Comparison of ENCODE assay signal across 17 cellular contexts in genomic region chr5:179730356-179730755, GRCh38. TPM values are rescaled to one million over a fixed set of nuclear protein-coding genes. Genes with fewer than 3 reads are reported as not detected.
DNase-seq lines count a peak whose midpoint lies in the region; ATAC-seq and TF ChIP-seq lines count a peak whose summit lies in the region.
"Had no signal": no experiment of that assay in that cellular context is flagged by ENCODE, and none has a peak within 500 bp of the region (broad histone marks: within the 10 kb centered on the region; RNA-seq: fewer than 3 reads in every experiment).

No MANE protein-coding gene starts in this region.

- H3K9me1 ChIP-seq in IMR-90 (ENCODE audit: insufficient read depth, low read length): peaks cover 3% of the 10 kb centered on the region; the same call in 1 of the 2 replicates

- H4K5ac ChIP-seq in IMR-90 (ENCODE audit: low read depth, low read length): no peak overlapping the region

- CTCF ChIA-PET in IMR-90 (lab: Yijun Ruan, JAX): interaction anchor here (1.0 kb wide), 1 partner anchor 12 kb away, joined by 3 read pairs; no protein-coding TSS in a partner anchor
- CTCF ChIA-PET in activated CD8-positive, alpha-beta T cell treated with anti-CD3 and anti-CD28 coated beads, Interleukin-2, amount 10 ng/mL, durations not matched to agents 7 days and 5 days (lab: Charles Lee): interaction anchor here (0.8 to 2.9 kb wide), 2 partner anchors 14 to 19 kb away, joined by 4 to 6 read pairs; no protein-coding TSS in a partner anchor

- H2AK9ac ChIP-seq in IMR-90 (replicated peaks; ENCODE audit: low read depth, low read length, poor library complexity): no peak overlapping the region

- TF ChIP-seq CTCF in IMR-90 (conservative IDR thresholded peaks at IDR 0.05; ENCODE audit: low read depth, low read length) (no peak), osteoblast (IDR thresholded peaks at IDR 0.05; ENCODE audit: extremely low read depth, low read depth, low read length) (no peak), upper lobe of left lung (IDR thresholded peaks at IDR 0.05) (no peak)

- H2BK15ac ChIP-seq in IMR-90 (ENCODE audit: low read depth, low read length): no peak overlapping the region

- no peak overlapping the region for H3K4me3 ChIP-seq in IMR-90 (ENCODE audit: insufficient read depth, low read depth, low read length)
- H3K4me3 ChIP-seq in osteoblast (ENCODE audit: insufficient read depth, low read length): no peak overlapping the region
- no peak overlapping the region for H3K4me3 ChIP-seq in upper lobe of left lung
- H3K4me3 ChIP-seq: gastroesophageal sphincter had no signal

- peaks cover 10 to 22% of the 10 kb centered on the region in 2 experiments; a peak in 3 of 4 replicates for H3K79me1 ChIP-seq in IMR-90 (ENCODE audit: low read depth in 1 of 2, low read length in 2 of 2)

- no peak overlapping the region for H2AK5ac ChIP-seq in IMR-90 (ENCODE audit: low read depth, low read length)

- no peak overlapping the region for H2BK120ac ChIP-seq in IMR-90 (ENCODE audit: low read depth, low read length)

- dilution Hi-C loops in IMR-90 (cut with HindIII; ENCODE audit: low sequenced_read_pairs, unreplicated experiment): no loop called here

- H2AFZ ChIP-seq in IMR-90 (replicated peaks; ENCODE audit: low read length, poor library complexity) (no peak overlapping the region), osteoblast (ENCODE audit: low read length) (no peak overlapping the region)

- H3K27ac ChIP-seq in IMR-90 (ENCODE audit: insufficient read depth, low read length) (no peak overlapping the region), osteoblast (ENCODE audit: low read depth, low read length) (peak overlapping the region; percentile 10), upper lobe of left lung (no peak overlapping the region)

- no TSS peak for BruUV-seq in IMR-90 (replicated peaks; lab: Mats Ljungman, UMichigan)

- intact Hi-C loops in IMR-90 (cut with micrococcal nuclease): loop anchor here (5.0 kb wide), 1 partner anchor 33 kb away; the partner anchor contains the start of gene CANX

- peaks cover 29% of the 10 kb centered on the region for H3K79me2 ChIP-seq in osteoblast (ENCODE audit: insufficient read depth, low read length)

- no peaks in the 10 kb centered on the region for H3K27me3 Mint-ChIP-seq in activated T-cell treated with anti-CD3 and anti-CD28 coated beads, Interleukin-2, amount 50 U/mL, for 24 hours
- H3K27me3 Mint-ChIP-seq in activated CD8-positive, alpha-beta T cell treated with anti-CD3 and anti-CD28 coated beads, Interleukin-2, amount 10 ng/mL, durations not matched to agents 7 days and 5 days (ENCODE audit: low read depth): no peaks in the 10 kb centered on the region

- TF ChIP-seq EP300 in upper lobe of left lung (IDR thresholded peaks at IDR 0.05): no peak

- peaks cover 9% of the 10 kb centered on the region for H3K4me1 ChIP-seq in IMR-90 (ENCODE audit: control insufficient read depth, insufficient read depth, low read length)
- H3K4me1 ChIP-seq in osteoblast (ENCODE audit: insufficient read depth, low read length): peaks cover 26% of the 10 kb centered on the region
- H3K4me1 ChIP-seq in upper lobe of left lung: peaks cover 23 to 33% (median 25%) of the 10 kb centered on the region in 4 donors

- H3K56ac ChIP-seq in IMR-90 (ENCODE audit: extremely low read depth, insufficient read depth, low read length): no peak overlapping the region

- H3K18ac ChIP-seq in IMR-90 (ENCODE audit: low read depth, low read length): no peak overlapping the region

- peaks cover 33% of the 10 kb centered on the region for H3K4me1 Mint-ChIP-seq in activated T-cell treated with anti-CD3 and anti-CD28 coated beads, Interleukin-2, amount 50 U/mL, for 24 hours (ENCODE audit: low read depth)
- peaks cover 21% of the 10 kb centered on the region for H3K4me1 Mint-ChIP-seq in activated CD8-positive, alpha-beta T cell treated with anti-CD3 and anti-CD28 coated beads, Interleukin-2, amount 10 ng/mL, durations not matched to agents 7 days and 5 days (ENCODE audit: low read depth)

- H3K27ac Mint-ChIP-seq in activated T-cell treated with anti-CD3 and anti-CD28 coated beads, Interleukin-2, amount 50 U/mL, for 24 hours: peak overlapping the region; percentile 90
- H3K27ac Mint-ChIP-seq in activated CD8-positive, alpha-beta T cell treated with anti-CD3 and anti-CD28 coated beads, Interleukin-2, amount 10 ng/mL, durations not matched to agents 7 days and 5 days: peak overlapping the region; percentile 50

- H2BK5ac ChIP-seq in IMR-90 (ENCODE audit: low read depth, low read length, poor library complexity, severe bottlenecking): no peak overlapping the region

- H3K9me3 ChIP-seq in IMR-90 (ENCODE audit: control insufficient read depth, insufficient read depth, low read length) (no peaks in the 10 kb centered on the region), osteoblast (ENCODE audit: low read depth, low read length) (no peaks in the 10 kb centered on the region), upper lobe of left lung (no peaks in the 10 kb centered on the region)
- H3K9me3 ChIP-seq: gastroesophageal sphincter had no signal

- peaks cover 30% of the 10 kb centered on the region for H3K36me3 ChIP-seq in IMR-90 (ENCODE audit: control insufficient read depth, insufficient read depth, low read length)
- peaks cover 50% of the 10 kb centered on the region for H3K36me3 ChIP-seq in osteoblast (ENCODE audit: insufficient read depth, low read length)
- H3K36me3 ChIP-seq in upper lobe of left lung: peaks cover 25 to 56% (median 45%) of the 10 kb centered on the region in 4 donors

- TF ChIP-seq RAD21 in IMR-90 (IDR thresholded peaks at IDR 0.05; ENCODE audit: low read length): no peak

- no peak overlapping the region for H3K4me2 ChIP-seq in IMR-90 (ENCODE audit: low read depth, low read length)
- H3K4me2 ChIP-seq in osteoblast (ENCODE audit: insufficient read depth, low read length): no peak overlapping the region

- H3K23ac ChIP-seq in IMR-90 (ENCODE audit: low read depth, low read length): peak overlapping the region; percentile 31; the same call in 1 of the 2 replicates

- no peak overlapping the region for H3K4me3 Mint-ChIP-seq in activated T-cell treated with anti-CD3 and anti-CD28 coated beads, Interleukin-2, amount 50 U/mL, for 24 hours
- H3K4me3 Mint-ChIP-seq in activated CD8-positive, alpha-beta T cell treated with anti-CD3 and anti-CD28 coated beads, Interleukin-2, amount 10 ng/mL, durations not matched to agents 7 days and 5 days: no peak overlapping the region

- H4K8ac ChIP-seq in IMR-90 (ENCODE audit: low read depth in 2 of 2, low read length in 2 of 2): no peak overlapping the region

- H4K91ac ChIP-seq in IMR-90 (ENCODE audit: insufficient read depth, low read depth, low read length): no peak overlapping the region

- H3K14ac ChIP-seq in IMR-90 (replicated peaks; ENCODE audit: low read depth, low read length): no peak overlapping the region

- no peaks in the 10 kb centered on the region for H3K9me3 Mint-ChIP-seq in activated T-cell treated with anti-CD3 and anti-CD28 coated beads, Interleukin-2, amount 50 U/mL, for 24 hours
- H3K9me3 Mint-ChIP-seq in activated CD8-positive, alpha-beta T cell treated with anti-CD3 and anti-CD28 coated beads, Interleukin-2, amount 10 ng/mL, durations not matched to agents 7 days and 5 days (ENCODE audit: insufficient read depth): no peaks in the 10 kb centered on the region

- POLR2A ChIA-PET in IMR-90 (lab: Charles Lee; ENCODE audit: unreplicated experiment): no interaction called here
- POLR2A ChIA-PET in activated CD8-positive, alpha-beta T cell treated with anti-CD3 and anti-CD28 coated beads, Interleukin-2, amount 10 ng/mL, durations not matched to agents 7 days and 5 days (lab: Charles Lee): interaction anchor here (0.6 to 1.3 kb wide), 2 partner anchors 30 to 132 kb away, joined by 4 to 9 read pairs; no protein-coding TSS in a partner anchor

- 100% methylated on average over 1 of the region's 3 CpGs; no CpG with 5 or more reads in 1 of the 2 experiments for WGBS in IMR-90 (ENCODE audit: extremely low coverage in 2 of 2, insufficient read length in 1 of 2), 2 experiments
- WGBS in upper lobe of left lung, 2 donors: 80 to 88% methylated on average over 3 of the region's 3 CpGs

- H3K4ac ChIP-seq in IMR-90 (ENCODE audit: low read depth, low read length): no peak overlapping the region

- DNase-seq in activated T-cell treated with anti-CD3 and anti-CD28 coated beads, Interleukin-2, amount 50 U/mL, for 24 hours: no peak
- DNase-seq in activated T-cell treated with anti-CD3 and anti-CD28 coated beads, Interleukin-2, amount 50 U/mL, for 48 hours: no peak
- no peak for DNase-seq in IMR-90
- DNase-seq in activated CD8-positive, alpha-beta T cell treated with anti-CD3 and anti-CD28 coated beads, Interleukin-2, amount 10 ng/mL, durations not matched to agents 7 days and 5 days: no peak
- no peak for DNase-seq in osteoblast (ENCODE audit: insufficient read length, low spot score, missing footprints)
- DNase-seq in A172 (ENCODE audit: low spot score): no peak
- no peak for DNase-seq in upper lobe of left lung
- DNase-seq: COR-L47; GDM1; KBM-7; NCI-H1105 treated with DMSO at 0.1 percent for 48 hours; NCI-H82; SHP77; stimulated activated CD4-positive, alpha-beta T cell treated with anti-CD3 and anti-CD28 coated beads, Interleukin-15, amount 100 ng/mL, for 24 hours had no signal

- in situ Hi-C loops in IMR-90 (cut with MboI; ENCODE audit: low sequenced_read_pairs): no loop called here

- TF ChIP-seq POLR2A in IMR-90 (IDR thresholded peaks at IDR 0.05; ENCODE audit: low read depth, low read length) (no peak), upper lobe of left lung (IDR thresholded peaks at IDR 0.05) (no peak)

- H2BK20ac ChIP-seq in IMR-90 (ENCODE audit: low read depth, low read length): no peak overlapping the region

- H3K9ac ChIP-seq in IMR-90 (ENCODE audit: low read depth, low read length): no peak overlapping the region

- H3K27me3 ChIP-seq in IMR-90 (ENCODE audit: control insufficient read depth, insufficient read depth, low read length): no peaks in the 10 kb centered on the region
- H3K27me3 ChIP-seq in osteoblast (ENCODE audit: insufficient read depth, low read length): no peaks in the 10 kb centered on the region
- H3K27me3 ChIP-seq in upper lobe of left lung: no peaks in the 10 kb centered on the region
- H3K27me3 ChIP-seq: gastroesophageal sphincter had no signal

- peaks cover 22% of the 10 kb centered on the region for H4K20me1 ChIP-seq in IMR-90 (ENCODE audit: insufficient read depth, low read length)
- H4K20me1 ChIP-seq in osteoblast (ENCODE audit: insufficient read depth, low read length): peaks cover 16% of the 10 kb centered on the region

- ATAC-seq in IMR-90 (ENCODE audit: low read depth) (no peak), HG02642 (IDR thresholded peaks at IDR 0.05; ENCODE audit: poor library complexity, unreplicated experiment) (no peak), upper lobe of left lung (ENCODE audit: low FRiP score in 2 of 2) (no peak)
- ATAC-seq in activated CD8-positive, alpha-beta T cell treated with anti-CD3 and anti-CD28 coated beads, Interleukin-2, amount 10 ng/mL, durations not matched to agents 7 days and 5 days: no peak
- ATAC-seq: gastroesophageal sphincter had no signal

- peaks cover 82% of the 10 kb centered on the region for H3K36me3 Mint-ChIP-seq in activated T-cell treated with anti-CD3 and anti-CD28 coated beads, Interleukin-2, amount 50 U/mL, for 24 hours (ENCODE audit: low read depth)
- H3K36me3 Mint-ChIP-seq in activated CD8-positive, alpha-beta T cell treated with anti-CD3 and anti-CD28 coated beads, Interleukin-2, amount 10 ng/mL, durations not matched to agents 7 days and 5 days (ENCODE audit: low read depth): peaks cover 63% of the 10 kb centered on the region

RNA-seq across cellular contexts. Expression of gene MAML1, which starts 2.3 kb away (rescaled TPM):
- total RNA-seq in IMR-90 (2012; rRNA removed): 4.7 TPM in 2 replicates
- 10.2 and 20.4 TPM in 2 replicates for polyA plus RNA-seq in IMR-90 (2012; rRNA removed)
- polyA plus RNA-seq in IMR-90 (2012; cell fraction: cytosol; rRNA removed): 4.5 and 7.3 TPM in 2 replicates
- polyA plus RNA-seq in IMR-90 (2012; cell fraction: nucleus; rRNA removed; ENCODE audit: low replicate concordance): 13.3 and 15.0 TPM in 2 replicates
- 10 to 100 TPM; 28.9 to 30.0 TPM for total RNA-seq in activated CD8-positive, alpha-beta T cell treated with anti-CD3 and anti-CD28 coated beads, Interleukin-2, amount 10 ng/mL, durations not matched to agents 7 days and 5 days
- total RNA-seq in osteoblast: 12.4 and 14.1 TPM in 2 replicates
- total RNA-seq in A172 (2014; rRNA removed; shearing (Covaris generic)): 18.1 and 18.9 TPM in 2 replicates
- 10 to 100 TPM; 22.5 to 59.7 (median 26.7) TPM for total RNA-seq in upper lobe of left lung

RNA-seq across cellular contexts. Expression of gene CANX, which starts 31.6 kb away (rescaled TPM):
- total RNA-seq in IMR-90 (2012; rRNA removed): 345 and 552 TPM in 2 replicates
- 216 and 233 TPM in 2 replicates for polyA plus RNA-seq in IMR-90 (2012; rRNA removed)
- 37.1 and 61.3 TPM in 2 replicates for polyA plus RNA-seq in IMR-90 (2012; cell fraction: cytosol; rRNA removed)
- polyA plus RNA-seq in IMR-90 (2012; cell fraction: nucleus; rRNA removed; ENCODE audit: low replicate concordance): 10.6 and 62.2 TPM in 2 replicates
- total RNA-seq in activated CD8-positive, alpha-beta T cell treated with anti-CD3 and anti-CD28 coated beads, Interleukin-2, amount 10 ng/mL, durations not matched to agents 7 days and 5 days: 100 to 1,000 TPM; 352 to 366 TPM
- 689 and 698 TPM in 2 replicates for total RNA-seq in osteoblast
- total RNA-seq in A172 (2014; rRNA removed; shearing (Covaris generic)): 1,115 and 1,359 TPM in 2 replicates
- 100 to 1,000 TPM; 139 to 754 (median 342) TPM for total RNA-seq in upper lobe of left lung

RNA-seq across cellular contexts. Expression of gene CBY3, which starts 49.5 kb away (rescaled TPM):
- total RNA-seq in IMR-90 (2012; rRNA removed): 0.18 TPM in 1 of 2 replicates, not detected in the other
- not detected in 2 replicates for polyA plus RNA-seq in IMR-90 (2012; rRNA removed)
- polyA plus RNA-seq in IMR-90 (2012; cell fraction: cytosol; rRNA removed): not detected in 2 replicates
- polyA plus RNA-seq in IMR-90 (2012; cell fraction: nucleus; rRNA removed; ENCODE audit: low replicate concordance): not detected in 2 replicates
- total RNA-seq in activated CD8-positive, alpha-beta T cell treated with anti-CD3 and anti-CD28 coated beads, Interleukin-2, amount 10 ng/mL, durations not matched to agents 7 days and 5 days: under 1 TPM in 1 of 2 experiments, not detected in 1; 0.55 TPM
- not detected in 2 replicates for total RNA-seq in osteoblast
- not detected in 2 replicates for total RNA-seq in A172 (2014; rRNA removed; shearing (Covaris generic))
- total RNA-seq in upper lobe of left lung: 1 to 10 TPM in 3 of 6 donors, not detected in 3; 1.7 to 2.1 (median 1.8) TPM
- total RNA-seq: gastroesophageal sphincter, lower leg skin had no signal
